Comparison of ENCODE assay signal across 18 cellular contexts in the genomic region with DNA sequence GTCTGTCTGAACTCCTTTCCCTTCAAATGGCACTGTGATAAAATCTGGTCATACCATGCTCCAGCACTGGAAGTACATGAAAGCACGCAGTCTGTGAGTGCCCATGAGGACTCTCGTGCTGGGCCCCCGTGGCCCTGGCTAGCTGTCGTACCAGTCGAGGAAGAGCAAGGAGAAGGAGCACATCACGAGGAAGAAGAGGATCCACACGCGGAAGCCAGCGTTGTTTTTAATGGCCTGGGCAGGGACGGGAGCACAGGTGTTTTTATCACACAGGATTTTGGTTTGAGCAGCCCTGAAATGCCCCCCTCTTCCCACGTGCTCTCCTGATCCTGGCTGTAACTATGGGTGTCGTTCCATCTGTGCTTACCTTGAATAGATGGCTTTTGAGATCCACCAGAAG.
"Had no signal": no experiment of that assay in that cellular context is flagged by ENCODE, and none has a peak within 500 bp of the region (broad histone marks: within the 10 kb centered on the region; RNA-seq: fewer than 3 reads in every experiment).

No MANE protein-coding gene starts in this region.

- FAIRE-seq: frontal cortex had no signal

- ATAC-seq: sciatic nerve had no signal

- H3K9me3 ChIP-seq: ovary had no signal

- H3K27ac ChIP-seq: epithelial cell of prostate, ovary, SK-N-MC, WERI-Rb-1 had no signal

- H3K27me3 Mint-ChIP-seq: activated naive CD4-positive, alpha-beta T cell treated with anti-CD3 and anti-CD28 coated beads, Interleukin-2, amount 50 U/mL, for 24 hours; brain; stimulated activated naive CD8-positive, alpha-beta T cell treated with anti-CD3 and anti-CD28 coated beads, Interleukin-15, Interleukin-2, amounts not matched to agents 100 ng/mL and 50 ng/mL, for 24 hours; type B pancreatic cell had no signal

- H3K27ac Mint-ChIP-seq: activated naive CD4-positive, alpha-beta T cell treated with anti-CD3 and anti-CD28 coated beads, Interleukin-2, amount 50 U/mL, for 24 hours; activated T-helper 1 cell treated with anti-CD3 and anti-CD28 coated beads, Interleukin-12 subunit alpha, Interleukin-12 subunit beta, Interleukin-2, Interleukin-4 antibody, amounts not matched to agents 30 ng/mL and 10 ng/mL and 1 ng/mL, durations not matched to agents 14 hours and 24 hours and 36 hours; type B pancreatic cell had no signal

- H3K9me3 Mint-ChIP-seq: activated naive CD4-positive, alpha-beta T cell treated with anti-CD3 and anti-CD28 coated beads, Interleukin-2, amount 50 U/mL, for 24 hours; activated T-helper 1 cell treated with anti-CD3 and anti-CD28 coated beads, Interleukin-12 subunit alpha, Interleukin-12 subunit beta, Interleukin-2, Interleukin-4 antibody, amounts not matched to agents 30 ng/mL and 10 ng/mL and 1 ng/mL, durations not matched to agents 14 hours and 24 hours and 36 hours; brain; stimulated activated naive CD8-positive, alpha-beta T cell treated with anti-CD3 and anti-CD28 coated beads, Interleukin-15, Interleukin-2, amounts not matched to agents 100 ng/mL and 50 ng/mL, for 24 hours; type B pancreatic cell had no signal

- H3K36me3 ChIP-seq: ovary had no signal

- H3K4me3 ChIP-seq: lung, ovary, SK-N-MC had no signal

- H3K4me3 Mint-ChIP-seq: activated naive CD4-positive, alpha-beta T cell treated with anti-CD3 and anti-CD28 coated beads, Interleukin-2, amount 50 U/mL, for 24 hours; activated T-helper 1 cell treated with anti-CD3 and anti-CD28 coated beads, Interleukin-12 subunit alpha, Interleukin-12 subunit beta, Interleukin-2, Interleukin-4 antibody, amounts not matched to agents 30 ng/mL and 10 ng/mL and 1 ng/mL, durations not matched to agents 14 hours and 24 hours and 36 hours; brain; stimulated activated naive CD8-positive, alpha-beta T cell treated with anti-CD3 and anti-CD28 coated beads, Interleukin-15, Interleukin-2, amounts not matched to agents 100 ng/mL and 50 ng/mL, for 24 hours; type B pancreatic cell had no signal

- DNase-seq: activated CD8-positive, alpha-beta memory T cell treated with anti-CD3 and anti-CD28 coated beads, Interleukin-2, amount 50 U/mL, for 48 hours; central memory CD4-positive, alpha-beta T cell; cortex of kidney; effector CD8-positive, alpha-beta T cell; midbrain; ovary; T-helper 1 cell; WERI-Rb-1 had no signal
